30 cellular contexts compared by ENCODE assay signal in genomic region chr9:111113712-111114111, GRCh38.
"Had no signal": no experiment of that assay in that cellular context is flagged by ENCODE, and none has a peak within 500 bp of the region (broad histone marks: within the 10 kb centered on the region; RNA-seq: fewer than 3 reads in every experiment).

No MANE protein-coding gene starts in this region.

- H3K4me1 Mint-ChIP-seq: immature natural killer cell; memory B cell; nephron; stimulated activated effector memory CD8-positive, alpha-beta T cell treated with anti-CD3 and anti-CD28 coated beads, Interleukin-12 subunit alpha, Interleukin-12 subunit beta, amount 100 ng/mL, for 72 hours had no signal

- H3K27ac Mint-ChIP-seq: immature natural killer cell; memory B cell; naive thymus-derived CD4-positive, alpha-beta T cell; stimulated activated effector memory CD8-positive, alpha-beta T cell treated with anti-CD3 and anti-CD28 coated beads, Interleukin-12 subunit alpha, Interleukin-12 subunit beta, amount 100 ng/mL, for 72 hours had no signal

- H3K4me3 Mint-ChIP-seq: immature natural killer cell; memory B cell; naive thymus-derived CD4-positive, alpha-beta T cell; nephron; stimulated activated effector memory CD8-positive, alpha-beta T cell treated with anti-CD3 and anti-CD28 coated beads, Interleukin-12 subunit alpha, Interleukin-12 subunit beta, amount 100 ng/mL, for 72 hours had no signal

- H3K9me3 Mint-ChIP-seq: memory B cell, nephron had no signal

- ATAC-seq: left colon; left ventricle myocardium superior; lower lobe of right lung; naive thymus-derived CD4-positive, alpha-beta T cell; psoas muscle; right cardiac atrium; stimulated activated effector memory CD8-positive, alpha-beta T cell treated with anti-CD3 and anti-CD28 coated beads, Interleukin-12 subunit alpha, Interleukin-12 subunit beta, amount 100 ng/mL, for 72 hours had no signal

- H3K9me3 ChIP-seq: esophagus squamous epithelium, lower lobe of right lung, ovary, psoas muscle, sigmoid colon, stomach, testis, tibial nerve, upper lobe of left lung had no signal

- H3K36me3 ChIP-seq: esophagus squamous epithelium, lower lobe of right lung, ovary, sigmoid colon, stomach, tibial nerve, upper lobe of left lung had no signal

- H3K4me1 ChIP-seq: esophagus squamous epithelium, lower lobe of right lung, psoas muscle, sigmoid colon, stomach, testis, upper lobe of left lung had no signal

- H3K27me3 Mint-ChIP-seq: memory B cell had no signal

- H3K27ac ChIP-seq: coronary artery, esophagus squamous epithelium, lower lobe of right lung, ovary, psoas muscle, sigmoid colon, stomach, testis, tibial nerve, upper lobe of left lung had no signal

- FAIRE-seq: urothelium cell line had no signal

- H3K27me3 ChIP-seq: esophagus squamous epithelium, ovary, sigmoid colon, stomach, testis, tibial nerve, upper lobe of left lung had no signal

- DNase-seq: dermis blood vessel endothelial cell; effector memory CD4-positive, alpha-beta T cell; erythroblast; esophagus squamous epithelium; hypothalamus; immature natural killer cell; islet precursor cell; kidney glomerular epithelial cell; left colon; left ventricle myocardium superior; lower lobe of right lung; midbrain; naive thymus-derived CD4-positive, alpha-beta T cell; nucleus accumbens; ovary; psoas muscle; right cardiac atrium; sigmoid colon; stimulated activated CD4-positive, alpha-beta T cell treated with anti-CD3 and anti-CD28 coated beads, Interleukin-2, amount 100 ng/mL, for 24 hours; stimulated activated CD4-positive, alpha-beta T cell treated with anti-CD3 and anti-CD28 coated beads, Interleukin-4, amount 100 ng/mL, for 24 hours; stimulated activated naive CD4-positive, alpha-beta T cell treated with Interleukin-2 at 50 U/mL for 16 hours; stomach; testis; upper lobe of left lung had no signal

- H3K36me3 Mint-ChIP-seq: immature natural killer cell; memory B cell; naive thymus-derived CD4-positive, alpha-beta T cell; stimulated activated effector memory CD8-positive, alpha-beta T cell treated with anti-CD3 and anti-CD28 coated beads, Interleukin-12 subunit alpha, Interleukin-12 subunit beta, amount 100 ng/mL, for 72 hours had no signal

- H3K4me3 ChIP-seq: coronary artery, esophagus squamous epithelium, lower lobe of right lung, ovary, psoas muscle, sigmoid colon, stomach, testis, tibial nerve, upper lobe of left lung had no signal
